8 cellular contexts compared by ENCODE assay signal in genomic region chr17:76738468-76738850, GRCh38. TPM values are rescaled to one million over a fixed set of nuclear protein-coding genes. Genes with fewer than 3 reads are reported as not detected.
DNase-seq lines count a peak whose midpoint lies in the region; ATAC-seq, FAIRE-seq and TF ChIP-seq lines count a peak whose summit lies in the region.

No MANE protein-coding gene starts in this region.

- no peaks in the 10 kb centered on the region for H3K27me3 ChIP-seq in small intestine (ENCODE audit: control insufficient read depth in 2 of 2, insufficient read depth in 2 of 2, low read length in 2 of 2)

- TF ChIP-seq CTCF in foreskin fibroblast (IDR thresholded peaks at IDR 0.05; ENCODE audit: low read depth, low read length): no peak

- peaks cover 45% of the 10 kb centered on the region for H3K36me3 Mint-ChIP-seq in T-cell

- H3K4me1 Mint-ChIP-seq in T-cell: peaks cover 46 to 52% (median 48%) of the 10 kb centered on the region in 3 donors

- POLR2A ChIA-PET in T-cell (lab: Charles Lee): interaction anchor here in 1 of 2 donors (1.0 kb wide), 1 partner anchor 12 kb away, joined by 6 read pairs; the partner anchor contains the start of genes JMJD6 and METTL23

- H3K9me3 Mint-ChIP-seq in T-cell: no peaks in the 10 kb centered on the region

- H3K27ac ChIP-seq in small intestine (ENCODE audit: low read depth in 1 of 2, low read length in 1 of 2): peak overlapping the region; percentile 78 to 100

- 2 to 4% (median 3%) methylated on average over 7 of the region's 7 CpGs for WGBS in small intestine, 3 donors

- peak overlapping the region; percentile 93 to 95 (median 95) for H3K4me3 Mint-ChIP-seq in T-cell

- H3K4me1 ChIP-seq in small intestine (ENCODE audit: control insufficient read depth in 2 of 2, insufficient read depth in 1 of 2, low read depth in 1 of 2, low read length in 1 of 2): peaks cover 0 to 6% of the 10 kb centered on the region in 2 donors

- H3K36me3 ChIP-seq in small intestine (ENCODE audit: control insufficient read depth in 2 of 2, insufficient read depth in 2 of 2, low read length in 2 of 2): peaks cover 8 to 14% of the 10 kb centered on the region in 2 donors

- FAIRE-seq in small intestine (lab: Jason Lieb, UNC): no peak

- CTCF ChIA-PET in T-cell (lab: Charles Lee): interaction anchor here in 1 of 2 donors (0.6 to 2.3 kb wide), 4 partner anchors 12 to 78 kb away, joined by 3 to 8 read pairs (median 6); partner anchors contain the start of genes JMJD6 and METTL23

- no peaks in the 10 kb centered on the region for H3K9me3 ChIP-seq in small intestine (ENCODE audit: control insufficient read depth, low read depth)

- ATAC-seq in T-cell (replicated peaks in 1 of 4) (no peak), GM21825 (IDR thresholded peaks at IDR 0.05; ENCODE audit: unreplicated experiment) (no peak)

- H3K27me3 Mint-ChIP-seq in T-cell: no peaks in the 10 kb centered on the region

- peak overlapping the region; percentile 92 to 98 for H3K4me3 ChIP-seq in foreskin fibroblast (ENCODE audit: low read depth in 1 of 2, low read length in 2 of 2)
- H3K4me3 ChIP-seq in small intestine (ENCODE audit: low read depth in 1 of 2, low read length in 2 of 2): peak overlapping the region; percentile 62

- peak; percentile 27 for DNase-seq in DMS53 (lab: John Stamatoyannopoulos, UW)
- DNase-seq in DMS53 treated with DMSO at 0.1 percent for 48 hours (lab: John Stamatoyannopoulos, UW; ENCODE audit: unreplicated experiment): no peak
- DNase-seq in T-cell: no peak
- DNase-seq in foreskin fibroblast: peak in 1 of 2 donors; percentile 51
- DNase-seq in small intestine: peak; percentile 7
- DNase-seq in T-helper 9 cell: no peak
- no peak for DNase-seq in germinal center (ENCODE audit: low spot score)

- peak overlapping the region; percentile 97 to 98 for H3K27ac Mint-ChIP-seq in T-cell

RNA-seq across cellular contexts. Expression of gene MFSD11, which starts 0.5 kb away (rescaled TPM):
- 10 to 100 TPM; 30.5 to 41.5 (median 34.6) TPM for total RNA-seq in T-cell
- polyA plus RNA-seq in small intestine: 10 to 100 TPM in 2 of 3 donors, 1 to 10 TPM in 1; 8.3 to 20.0 (median 10.5) TPM

RNA-seq across cellular contexts. Expression of gene SRSF2, which starts 1.3 kb away (rescaled TPM):
- total RNA-seq in T-cell: 100 to 1,000 TPM; 349 to 413 (median 382) TPM
- 100 to 1,000 TPM; 113 to 200 (median 114) TPM for polyA plus RNA-seq in small intestine

RNA-seq across cellular contexts. Expression of gene METTL23, which starts 11.8 kb away (rescaled TPM):
- 10 to 100 TPM; 46.9 to 70.1 (median 60.0) TPM for total RNA-seq in T-cell
- polyA plus RNA-seq in small intestine: 10 to 100 TPM; 28.8 to 37.8 (median 37.6) TPM

RNA-seq across cellular contexts. Expression of gene JMJD6, which starts 12.1 kb away (rescaled TPM):
- 100 to 1,000 TPM in 1 of 5 donors, 10 to 100 TPM in 4; 48.7 to 155 (median 56.6) TPM for total RNA-seq in T-cell
- polyA plus RNA-seq in small intestine: 10 to 100 TPM; 24.2 to 56.6 (median 51.1) TPM

RNA-seq across cellular contexts. Expression of gene MXRA7, which starts 27.7 kb away (rescaled TPM):
- total RNA-seq in T-cell: 10 to 100 TPM in 3 of 5 donors, 1 to 10 TPM in 2; 5.9 to 14.7 (median 13.5) TPM
- 10 to 100 TPM in 2 of 3 donors, 1 to 10 TPM in 1; 3.1 to 40.1 (median 20.0) TPM for polyA plus RNA-seq in small intestine

Comparison
In these comparisons a context has a peak if more than half of its experiments do, and no peak if none do; other contexts are left out.
1. DNase-seq: peak in DMS53 (single experiment) and small intestine (single experiment); none in DMS53 treated with DMSO at 0.1 percent for 48 hours (single experiment), T-cell (0 of 34), T-helper 9 cell (single experiment) and germinal center (single experiment).